In the genomic region with DNA sequence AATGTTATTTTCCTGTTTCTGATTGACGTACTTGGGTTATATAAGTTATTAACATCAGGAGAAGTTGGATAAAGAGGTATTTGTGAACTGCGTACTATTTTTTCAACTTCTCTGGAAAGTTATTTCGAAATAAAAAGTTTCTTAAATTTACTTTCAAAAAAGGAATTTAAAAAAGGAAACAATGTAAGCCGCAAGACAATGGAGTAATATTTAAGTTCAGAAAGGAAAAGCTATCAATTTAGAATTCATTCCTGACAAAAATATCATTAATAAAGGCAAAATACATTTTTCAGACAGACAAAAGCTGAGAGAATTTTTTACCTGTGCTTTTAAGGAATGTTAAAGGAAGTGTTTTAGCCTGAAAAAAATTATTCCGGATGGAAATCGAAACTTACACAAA, we compare ENCODE assay signal across 19 cellular contexts.
"Had no signal": no experiment of that assay in that cellular context is flagged by ENCODE, and none has a peak within 500 bp of the region (broad histone marks: within the 10 kb centered on the region; RNA-seq: fewer than 3 reads in every experiment).

No MANE protein-coding gene starts in this region.

- H3K4me1 Mint-ChIP-seq: nephron progenitor cell had no signal

- H3K4me1 ChIP-seq: foreskin keratinocyte had no signal

- H3K27me3 Mint-ChIP-seq: effector memory CD8-positive, alpha-beta T cell; stimulated activated memory B cell treated with anti-CD40 and anti-IgM and Interleukin-4, amounts not matched to agents 10 μg/mL and 1 μg/mL and 100 μg/mL, for 72 hours; stimulated activated naive CD8-positive, alpha-beta T cell treated with anti-CD3 and anti-CD28 coated beads, Interleukin-15, Interleukin-2, amounts not matched to agents 100 ng/mL and 50 ng/mL, for 24 hours had no signal

- H3K27ac Mint-ChIP-seq: effector memory CD8-positive, alpha-beta T cell; nephron progenitor cell; stimulated activated memory B cell treated with anti-CD40 and anti-IgM and Interleukin-4, amounts not matched to agents 10 μg/mL and 1 μg/mL and 100 μg/mL, for 72 hours; stimulated activated naive CD8-positive, alpha-beta T cell treated with anti-CD3 and anti-CD28 coated beads, Interleukin-15, Interleukin-2, amounts not matched to agents 100 ng/mL and 50 ng/mL, for 24 hours had no signal

- DNase-seq: effector memory CD8-positive, alpha-beta T cell; foreskin keratinocyte; left colon; left ventricle myocardium superior; mesenchymal stem cell; midbrain; nephron progenitor cell; psoas muscle; retina; right lobe of liver; spleen; stimulated activated CD4-positive, alpha-beta T cell treated with anti-CD3 and anti-CD28 coated beads, Interleukin-15, amount 100 ng/mL, for 24 hours; stimulated activated CD4-positive, alpha-beta T cell treated with anti-CD3 and anti-CD28 coated beads, Interleukin-1b, Interleukin-23, amount 100 ng/mL, for 48 hours; stimulated activated CD4-positive, alpha-beta T cell treated with anti-CD3 and anti-CD28 coated beads, Interleukin-4, amount 100 ng/mL, for 24 hours; transverse colon had no signal

- H3K4me3 Mint-ChIP-seq: effector memory CD8-positive, alpha-beta T cell; nephron progenitor cell; stimulated activated memory B cell treated with anti-CD40 and anti-IgM and Interleukin-4, amounts not matched to agents 10 μg/mL and 1 μg/mL and 100 μg/mL, for 72 hours; stimulated activated naive CD8-positive, alpha-beta T cell treated with anti-CD3 and anti-CD28 coated beads, Interleukin-15, Interleukin-2, amounts not matched to agents 100 ng/mL and 50 ng/mL, for 24 hours had no signal

- H3K27me3 ChIP-seq: foreskin keratinocyte, hepatocyte, right lobe of liver, spleen, transverse colon had no signal

- H3K36me3 ChIP-seq: right lobe of liver, transverse colon had no signal

- H3K4me3 ChIP-seq: hepatocyte, lung, psoas muscle, right lobe of liver, spleen, transverse colon had no signal

- H3K27ac ChIP-seq: foreskin keratinocyte, hepatocyte, psoas muscle, right lobe of liver, transverse colon had no signal

- ATAC-seq: effector memory CD8-positive, alpha-beta T cell; foreskin keratinocyte; left colon; left ventricle myocardium superior; psoas muscle; right lobe of liver; stimulated activated memory B cell treated with anti-CD40 and anti-IgM and Interleukin-4, amounts not matched to agents 10 μg/mL and 1 μg/mL and 100 μg/mL, for 72 hours had no signal

- H3K9me3 ChIP-seq: right lobe of liver, transverse colon had no signal
